Comparison of ENCODE assay signal across 1 cellular context in the genomic region with DNA sequence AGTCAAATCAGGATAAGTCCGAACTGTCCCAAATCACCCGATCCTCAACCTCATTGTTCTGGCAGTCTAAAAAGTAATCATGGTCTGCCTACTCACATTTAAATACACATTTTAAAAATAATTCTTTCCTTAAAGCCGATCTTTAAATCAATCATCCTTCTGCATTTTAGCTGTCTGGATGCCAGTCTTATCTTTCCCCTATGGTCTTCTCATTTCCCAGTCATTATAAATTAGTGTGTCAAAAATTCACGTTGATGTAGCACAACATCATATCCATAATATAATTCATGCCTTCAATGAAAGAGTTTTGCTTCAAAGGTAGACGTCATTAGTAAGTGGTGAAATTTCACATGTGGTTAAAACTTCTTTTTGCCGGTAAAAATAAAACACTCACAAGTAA.
TF ChIP-seq lines count a peak whose summit lies in the region.

No MANE protein-coding gene starts in this region.

TF ChIP-seq in K562, 482 proteins besides CTCF, POLR2A, EP300 and RAD21:
- TF ChIP-seq, protein P1, sequence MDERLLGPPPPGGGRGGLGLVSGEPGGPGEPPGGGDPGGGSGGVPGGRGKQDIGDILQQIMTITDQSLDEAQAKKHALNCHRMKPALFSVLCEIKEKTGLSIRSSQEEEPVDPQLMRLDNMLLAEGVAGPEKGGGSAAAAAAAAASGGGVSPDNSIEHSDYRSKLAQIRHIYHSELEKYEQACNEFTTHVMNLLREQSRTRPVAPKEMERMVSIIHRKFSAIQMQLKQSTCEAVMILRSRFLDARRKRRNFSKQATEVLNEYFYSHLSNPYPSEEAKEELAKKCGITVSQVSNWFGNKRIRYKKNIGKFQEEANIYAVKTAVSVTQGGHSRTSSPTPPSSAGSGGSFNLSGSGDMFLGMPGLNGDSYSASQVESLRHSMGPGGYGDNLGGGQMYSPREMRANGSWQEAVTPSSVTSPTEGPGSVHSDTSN (CRISPR knock-in tag; IDR thresholded peaks at IDR 0.05; ENCODE audit: low read depth): no peak
- TF ChIP-seq, protein P1 (tag; conservative IDR thresholded peaks at IDR 0.05; ENCODE audit: low read depth): 0 out of 2 replicates have a peak, but pooled peaks have one; percentile 10
- TF ChIP-seq, protein P2, sequence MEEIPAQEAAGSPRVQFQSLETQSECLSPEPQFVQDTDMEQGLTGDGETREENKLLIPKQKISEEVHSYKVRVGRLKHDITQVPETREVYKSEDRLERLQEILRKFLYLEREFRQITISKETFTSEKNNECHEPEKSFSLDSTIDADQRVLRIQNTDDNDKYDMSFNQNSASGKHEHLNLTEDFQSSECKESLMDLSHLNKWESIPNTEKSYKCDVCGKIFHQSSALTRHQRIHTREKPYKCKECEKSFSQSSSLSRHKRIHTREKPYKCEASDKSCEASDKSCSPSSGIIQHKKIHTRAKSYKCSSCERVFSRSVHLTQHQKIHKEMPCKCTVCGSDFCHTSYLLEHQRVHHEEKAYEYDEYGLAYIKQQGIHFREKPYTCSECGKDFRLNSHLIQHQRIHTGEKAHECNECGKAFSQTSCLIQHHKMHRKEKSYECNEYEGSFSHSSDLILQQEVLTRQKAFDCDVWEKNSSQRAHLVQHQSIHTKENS (CRISPR knock-in tag; IDR thresholded peaks at IDR 0.05): no peak
